7 cellular contexts compared by ENCODE assay signal in the genomic region with DNA sequence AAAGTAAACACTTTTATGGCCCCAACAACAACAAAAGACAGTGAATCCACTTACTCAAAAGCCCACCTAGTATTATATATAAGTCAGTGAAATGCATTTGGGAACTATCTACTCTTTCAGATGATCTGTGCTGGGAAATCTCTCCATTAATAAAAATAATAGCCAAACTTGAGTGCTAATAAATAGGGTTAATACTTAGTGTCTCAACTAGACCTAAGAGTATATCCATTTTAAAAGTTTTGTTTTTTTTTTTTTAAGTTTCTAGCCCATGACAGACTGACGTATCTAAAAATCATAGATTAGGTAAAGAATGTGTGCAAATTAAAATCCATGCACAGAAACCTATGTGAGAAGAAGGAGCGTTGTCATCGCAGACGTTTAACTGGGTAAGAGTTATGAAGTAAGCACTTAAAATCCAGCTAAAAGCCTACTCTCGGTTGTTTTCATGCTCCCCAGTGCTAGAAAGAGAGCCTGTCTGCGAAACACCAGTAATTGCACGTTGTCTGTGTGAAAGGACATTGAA.
DNase-seq lines count a peak whose midpoint lies in the region; ATAC-seq, FAIRE-seq and TF ChIP-seq lines count a peak whose summit lies in the region.

No MANE protein-coding gene starts in this region.

- H3K4me1 ChIP-seq in H9 (ENCODE audit: insufficient read depth, low read length), result peaks cover 4% of the 10 kb centered on the region
- H3K4me1 ChIP-seq in gastroesophageal sphincter, result peaks cover 2 to 39% (median 5%) of the 10 kb centered on the region in 3 donors
- peaks cover 0 to 2% of the 10 kb centered on the region in 2 donors for H3K4me1 ChIP-seq in small intestine (ENCODE audit: control insufficient read depth in 2 of 2, insufficient read depth in 1 of 2, low read depth in 1 of 2, low read length in 1 of 2)

- no peak overlapping the region for H2BK120ac ChIP-seq in H9 (ENCODE audit: low read depth, low read length, poor library complexity, severe bottlenecking)

- H3K27me3 ChIP-seq in H9 (ENCODE audit: insufficient read depth, low read length) (no peaks in the 10 kb centered on the region), gastroesophageal sphincter (no peaks in the 10 kb centered on the region), small intestine (ENCODE audit: control insufficient read depth in 2 of 2, insufficient read depth in 2 of 2, low read length in 2 of 2) (no peaks in the 10 kb centered on the region)

- peaks cover 3% of the 10 kb centered on the region for H3K27me3 Mint-ChIP-seq in H9 (ENCODE audit: low read depth)
- H3K27me3 Mint-ChIP-seq in T-helper 17 cell, result peaks cover 10% of the 10 kb centered on the region

- no peaks in the 10 kb centered on the region for H3K79me2 ChIP-seq in H9 (ENCODE audit: insufficient read depth, low read length)

- H3K27ac Mint-ChIP-seq in H9 (peak overlapping the region in 2 of 3 experiments; percentile 81 to 83; a peak in 5 of 7 replicates), T-helper 17 cell (peak overlapping the region; percentile 88)

- no peak overlapping the region for H3K56ac ChIP-seq in H9 (ENCODE audit: insufficient read length, low read depth, low read length)

- no peak overlapping the region for H3K18ac ChIP-seq in H9 (ENCODE audit: insufficient read length, low read depth, low read length)

- no CpG with 5 or more reads among the region's 7 CpGs for WGBS in H9 (ENCODE audit: extremely low coverage, insufficient read length, low lambda C conversion rate)
- 7 to 8% methylated on average over 6 to 7 of the region's 7 CpGs for WGBS in gastroesophageal sphincter (ENCODE audit: low coverage in 1 of 2), 2 donors
- WGBS in small intestine, 3 donors, result 4 to 19% (median 17%) methylated on average over 7 of the region's 7 CpGs

- H3K23me2 ChIP-seq in H9 (ENCODE audit: insufficient read length, low read depth, low read length, poor library complexity, severe bottlenecking), result peaks cover 5% of the 10 kb centered on the region

- H2BK12ac ChIP-seq in H9 (ENCODE audit: insufficient read length, low read depth, low read length), result no peak overlapping the region

- no peak overlapping the region for H3K14ac ChIP-seq in H9 (ENCODE audit: insufficient read depth, low read length)

- H3T11ph ChIP-seq in H9 (ENCODE audit: low read length), result no peak overlapping the region

- H2AFZ ChIP-seq in H9 (ENCODE audit: low read length), result peak overlapping the region; percentile 49

- no peak overlapping the region for H2BK20ac ChIP-seq in H9 (ENCODE audit: low read depth, low read length, poor library complexity, severe bottlenecking)

- no peak overlapping the region for H2BK5ac ChIP-seq in H9 (ENCODE audit: insufficient read length, low read length)

- peak overlapping the region; percentile 53 to 63 for H3K4me3 ChIP-seq in gastroesophageal sphincter
- H3K4me3 ChIP-seq in small intestine (ENCODE audit: low read depth in 1 of 2, low read length in 2 of 2), result peak overlapping the region; percentile 27 to 45

- H3K27ac ChIP-seq in H9 (ENCODE audit: insufficient read length, low read depth, low read length), result peak overlapping the region; percentile 20
- peak overlapping the region; percentile 15 to 83 (median 66) for H3K27ac ChIP-seq in gastroesophageal sphincter
- H3K27ac ChIP-seq in small intestine (ENCODE audit: low read depth in 1 of 2, low read length in 1 of 2), result peak overlapping the region in 1 of 2 donors; percentile 88

- H3K36me3 ChIP-seq in gastroesophageal sphincter (no peaks in the 10 kb centered on the region), small intestine (ENCODE audit: control insufficient read depth in 2 of 2, insufficient read depth in 2 of 2, low read length in 2 of 2) (no peaks in the 10 kb centered on the region)

- peaks cover 17 to 44% of the 10 kb centered on the region in 2 experiments for H3K4me1 Mint-ChIP-seq in H9
- H3K4me1 Mint-ChIP-seq in T-helper 17 cell, result peaks cover 15% of the 10 kb centered on the region

- H3K9me3 Mint-ChIP-seq in H9, result no peaks in the 10 kb centered on the region

- no peaks in the 10 kb centered on the region for H3K79me1 ChIP-seq in H9 (ENCODE audit: insufficient read depth, low read depth, low read length, poor library complexity, severe bottlenecking)

- H2BK15ac ChIP-seq in H9 (ENCODE audit: low read depth, low read length), result no peak overlapping the region

- H4K20me1 ChIP-seq in H9 (ENCODE audit: control insufficient read depth, insufficient read depth, insufficient read length), result no peaks in the 10 kb centered on the region

- no peak for TF ChIP-seq POLR2A in gastroesophageal sphincter (IDR thresholded peaks at IDR 0.05)

- peak overlapping the region; percentile 65 for H3K4me2 ChIP-seq in H9 (ENCODE audit: insufficient read depth, insufficient read length, low read length)

- H3K9ac ChIP-seq in H9 (ENCODE audit: extremely low read depth, insufficient read length, low read length), result peak overlapping the region; percentile 55

- FAIRE-seq in small intestine (lab: Jason Lieb, UNC), result no peak

- no peak overlapping the region for H4K91ac ChIP-seq in H9 (ENCODE audit: insufficient read length, low read depth, low read length)

- TF ChIP-seq CTCF in H9 (conservative IDR thresholded peaks at IDR 0.05) (no peak), gastroesophageal sphincter (IDR thresholded peaks at IDR 0.05) (no peak)

- H3K36me3 Mint-ChIP-seq in H9 (ENCODE audit: insufficient read depth in 1 of 3, low read depth in 3 of 3) (peaks cover 0 to 5% (median 0%) of the 10 kb centered on the region in 3 experiments; a peak in 2 of 7 replicates), T-helper 17 cell (ENCODE audit: low read depth) (peaks cover 3% of the 10 kb centered on the region)

- H3K23ac ChIP-seq in H9 (ENCODE audit: insufficient read length, low read depth, low read length), result no peak overlapping the region

- H3K4me3 Mint-ChIP-seq in H9 (peak overlapping the region; percentile 71 to 85), T-helper 17 cell (peak overlapping the region; percentile 92)

- H2AK5ac ChIP-seq in H9 (ENCODE audit: insufficient read length, low read length), result no peak overlapping the region

- no peak overlapping the region for H4K5ac ChIP-seq in H9 (ENCODE audit: insufficient read length, low read depth, low read length)

- H4K8ac ChIP-seq in H9 (replicated peaks; ENCODE audit: insufficient read length, low read depth, low read length), result no peak overlapping the region

- ATAC-seq in T-helper 17 cell (no peak), gastroesophageal sphincter (no peak)

- no peak for TF ChIP-seq EP300 in gastroesophageal sphincter (IDR thresholded peaks at IDR 0.05)

- DNase-seq in H9 (no peak), T-helper 17 cell (no peak), small intestine (no peak), glomerular visceral epithelial cell (ENCODE audit: extremely low spot score) (no peak), NCI-H345 (lab: John Stamatoyannopoulos, UW) (no peak), NCI-H1092 (lab: John Stamatoyannopoulos, UW) (no peak)

- H3K9me3 ChIP-seq in H9 (ENCODE audit: control insufficient read depth, low read depth, low read length), result no peaks in the 10 kb centered on the region
- no peaks in the 10 kb centered on the region for H3K9me3 ChIP-seq in T-helper 17 cell (ENCODE audit: control insufficient read depth, low read length, poor library complexity, severe bottlenecking)
- H3K9me3 ChIP-seq in gastroesophageal sphincter, result no peaks in the 10 kb centered on the region
- H3K9me3 ChIP-seq in small intestine (ENCODE audit: control insufficient read depth, low read depth), result no peaks in the 10 kb centered on the region

- H3K4ac ChIP-seq in H9 (ENCODE audit: low read depth, low read length), result no peak overlapping the region
